In genomic region chr9:135035781-135036760, GRCh38 we compare ENCODE assay signal across 22 cellular contexts. TPM values are rescaled to one million over a fixed set of nuclear protein-coding genes. Genes with fewer than 3 reads are reported as not detected.
"Had no signal": no experiment of that assay in that cellular context is flagged by ENCODE, and none has a peak within 500 bp of the region (broad histone marks: within the 10 kb centered on the region; RNA-seq: fewer than 3 reads in every experiment).

No MANE protein-coding gene starts in this region.

- H3K9me3 Mint-ChIP-seq: activated CD4-positive, alpha-beta T cell treated with anti-CD3 and anti-CD28 coated beads, Interleukin-2, amount 10 ng/mL, durations not matched to agents 7 days and 5 days; activated naive CD4-positive, alpha-beta T cell treated with anti-CD3 and anti-CD28 coated beads for 36 hours; activated naive CD8-positive, alpha-beta T cell treated with anti-CD3 and anti-CD28 coated beads, Interleukin-2, amount 50 U/mL, for 24 hours; activated T-helper 17 cell treated with anti-CD3 and anti-CD28 coated beads, Interleukin-2, amount 50 U/mL, for 72 hours; nephron progenitor cell; stimulated activated memory B cell treated with anti-CD40 and anti-IgM and Interleukin-4, amounts not matched to agents 10 μg/mL and 1 μg/mL and 100 μg/mL, for 72 hours; T-helper 1 cell treated with Interleukin-12 subunit alpha and Interleukin-12 subunit beta and Interleukin-4 antibody, amounts not matched to agents 30 μg/mL and 1 μg/mL, for 36 hours had no signal

- H3K4me1 Mint-ChIP-seq: activated CD4-positive, alpha-beta T cell treated with anti-CD3 and anti-CD28 coated beads, Interleukin-2, amount 10 ng/mL, durations not matched to agents 7 days and 5 days; activated naive CD8-positive, alpha-beta T cell treated with anti-CD3 and anti-CD28 coated beads, Interleukin-2, amount 50 U/mL, for 24 hours; activated T-helper 17 cell treated with anti-CD3 and anti-CD28 coated beads, Interleukin-2, amount 50 U/mL, for 72 hours; stimulated activated memory B cell treated with anti-CD40 and anti-IgM and Interleukin-4, amounts not matched to agents 10 μg/mL and 1 μg/mL and 100 μg/mL, for 72 hours had no signal

- H3K36me3 Mint-ChIP-seq: stimulated activated memory B cell treated with anti-CD40 and anti-IgM and Interleukin-4, amounts not matched to agents 10 μg/mL and 1 μg/mL and 100 μg/mL, for 72 hours had no signal

- H3K36me3 ChIP-seq: brain microvascular endothelial cell, esophagus muscularis mucosa, gastroesophageal sphincter, SJSA1, thyroid gland had no signal

- H3K27ac ChIP-seq: brain microvascular endothelial cell, esophagus muscularis mucosa, gastroesophageal sphincter, psoas muscle, SJSA1, thyroid gland had no signal

- H3K27me3 Mint-ChIP-seq: activated CD4-positive, alpha-beta T cell treated with anti-CD3 and anti-CD28 coated beads, Interleukin-2, amount 10 ng/mL, durations not matched to agents 7 days and 5 days had no signal

- H3K9me3 ChIP-seq: esophagus muscularis mucosa, gastroesophageal sphincter, psoas muscle, SJSA1, thyroid gland had no signal

- DNase-seq: activated CD4-positive, alpha-beta T cell treated with anti-CD3 and anti-CD28 coated beads, Interleukin-2, amount 10 ng/mL, durations not matched to agents 7 days and 5 days; activated naive CD4-positive, alpha-beta T cell treated with anti-CD3 and anti-CD28 coated beads for 36 hours; activated naive CD8-positive, alpha-beta T cell treated with anti-CD3 and anti-CD28 coated beads, Interleukin-2, amount 50 U/mL, for 24 hours; brain microvascular endothelial cell; cortex of kidney; left colon; midbrain; nephron progenitor cell; occipital lobe; stimulated activated CD4-positive, alpha-beta T cell treated with anti-CD3 and anti-CD28 coated beads, Interleukin-4, amount 100 ng/mL, for 4 hours; thyroid gland had no signal

- H3K27ac Mint-ChIP-seq: activated CD4-positive, alpha-beta T cell treated with anti-CD3 and anti-CD28 coated beads, Interleukin-2, amount 10 ng/mL, durations not matched to agents 7 days and 5 days; activated naive CD4-positive, alpha-beta T cell treated with anti-CD3 and anti-CD28 coated beads for 36 hours; activated naive CD8-positive, alpha-beta T cell treated with anti-CD3 and anti-CD28 coated beads, Interleukin-2, amount 50 U/mL, for 24 hours; activated T-helper 17 cell treated with anti-CD3 and anti-CD28 coated beads, Interleukin-2, amount 50 U/mL, for 72 hours; nephron progenitor cell; stimulated activated memory B cell treated with anti-CD40 and anti-IgM and Interleukin-4, amounts not matched to agents 10 μg/mL and 1 μg/mL and 100 μg/mL, for 72 hours; T-helper 1 cell treated with Interleukin-12 subunit alpha and Interleukin-12 subunit beta and Interleukin-4 antibody, amounts not matched to agents 30 μg/mL and 1 μg/mL, for 36 hours had no signal

- H3K27me3 ChIP-seq: brain microvascular endothelial cell, thyroid gland had no signal

- H3K4me3 ChIP-seq: esophagus muscularis mucosa, gastroesophageal sphincter, psoas muscle, SJSA1, smooth muscle cell, thyroid gland had no signal

- H3K4me3 Mint-ChIP-seq: activated CD4-positive, alpha-beta T cell treated with anti-CD3 and anti-CD28 coated beads, Interleukin-2, amount 10 ng/mL, durations not matched to agents 7 days and 5 days; activated naive CD4-positive, alpha-beta T cell treated with anti-CD3 and anti-CD28 coated beads for 36 hours; activated naive CD8-positive, alpha-beta T cell treated with anti-CD3 and anti-CD28 coated beads, Interleukin-2, amount 50 U/mL, for 24 hours; activated T-helper 17 cell treated with anti-CD3 and anti-CD28 coated beads, Interleukin-2, amount 50 U/mL, for 72 hours; nephron progenitor cell; stimulated activated memory B cell treated with anti-CD40 and anti-IgM and Interleukin-4, amounts not matched to agents 10 μg/mL and 1 μg/mL and 100 μg/mL, for 72 hours; T-helper 1 cell treated with Interleukin-12 subunit alpha and Interleukin-12 subunit beta and Interleukin-4 antibody, amounts not matched to agents 30 μg/mL and 1 μg/mL, for 36 hours had no signal

- H3K4me1 ChIP-seq: esophagus muscularis mucosa, gastroesophageal sphincter, psoas muscle, SJSA1, thyroid gland had no signal

- ATAC-seq: activated naive CD8-positive, alpha-beta T cell treated with anti-CD3 and anti-CD28 coated beads, Interleukin-2, amount 50 U/mL, for 24 hours; activated T-helper 17 cell treated with anti-CD3 and anti-CD28 coated beads, Interleukin-2, amount 50 U/mL, for 72 hours; gastroesophageal sphincter; left colon; psoas muscle; right cardiac atrium; stimulated activated memory B cell treated with anti-CD40 and anti-IgM and Interleukin-4, amounts not matched to agents 10 μg/mL and 1 μg/mL and 100 μg/mL, for 72 hours had no signal

- H3K4me2 ChIP-seq: smooth muscle cell had no signal

RNA-seq across cellular contexts. Expression of gene OLFM1, which starts 51.4 kb away (rescaled TPM):
- total RNA-seq: activated CD4-positive, alpha-beta T cell treated with anti-CD3 and anti-CD28 coated beads, Interleukin-2, amount 10 ng/mL, durations not matched to agents 7 days and 5 days; activated CD8-positive, alpha-beta memory T cell treated with anti-CD3 and anti-CD28 coated beads for 36 hours; activated naive CD4-positive, alpha-beta T cell treated with anti-CD3 and anti-CD28 coated beads for 36 hours; myocyte had no signal
